Comparison of ENCODE assay signal across 1 cellular context in the genomic region with DNA sequence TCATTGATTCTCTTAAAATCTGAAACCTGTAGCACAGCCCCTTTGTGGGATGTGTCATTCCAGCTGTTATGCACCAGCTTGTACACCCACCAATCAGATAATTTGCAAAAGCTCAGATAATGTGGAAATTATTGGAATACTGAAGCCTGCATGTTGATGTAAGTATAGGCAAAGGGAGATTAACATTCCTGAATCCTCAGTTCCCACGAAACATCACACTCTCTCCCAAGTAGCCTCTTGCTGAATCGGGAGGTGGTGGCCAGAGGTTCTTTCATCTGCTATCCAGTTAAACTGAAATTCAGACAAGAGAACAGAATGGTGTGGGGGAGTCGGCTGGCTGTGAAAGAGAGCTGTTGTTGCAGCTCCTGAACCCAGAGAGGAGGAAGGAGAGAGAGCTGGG.
TF ChIP-seq lines count a peak whose summit lies in the region.

No MANE protein-coding gene starts in this region.

TF ChIP-seq in IMR-90, 13 proteins besides CTCF, POLR2A, EP300 and RAD21 (continued from another document):
- TF ChIP-seq, protein P1, sequence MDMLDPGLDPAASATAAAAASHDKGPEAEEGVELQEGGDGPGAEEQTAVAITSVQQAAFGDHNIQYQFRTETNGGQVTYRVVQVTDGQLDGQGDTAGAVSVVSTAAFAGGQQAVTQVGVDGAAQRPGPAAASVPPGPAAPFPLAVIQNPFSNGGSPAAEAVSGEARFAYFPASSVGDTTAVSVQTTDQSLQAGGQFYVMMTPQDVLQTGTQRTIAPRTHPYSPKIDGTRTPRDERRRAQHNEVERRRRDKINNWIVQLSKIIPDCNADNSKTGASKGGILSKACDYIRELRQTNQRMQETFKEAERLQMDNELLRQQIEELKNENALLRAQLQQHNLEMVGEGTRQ (IDR thresholded peaks at IDR 0.05; ENCODE audit: low read depth, low read length) = no peak
